18 cellular contexts compared by ENCODE assay signal in genomic region chr17:32784113-32784512, GRCh38.
"Had no signal": no experiment of that assay in that cellular context is flagged by ENCODE, and none has a peak within 500 bp of the region (broad histone marks: within the 10 kb centered on the region; RNA-seq: fewer than 3 reads in every experiment).

No MANE protein-coding gene starts in this region.

- H3K4me1 ChIP-seq: body of pancreas, heart left ventricle, right atrium auricular region had no signal

- DNase-seq: activated CD8-positive, alpha-beta memory T cell treated with anti-CD3 and anti-CD28 coated beads, Interleukin-2, amount 50 U/mL, for 48 hours; activated gamma-delta T cell; effector memory CD4-positive, alpha-beta T cell; heart left ventricle; nucleus accumbens; stimulated activated CD4-positive, alpha-beta T cell treated with anti-CD3 and anti-CD28 coated beads, Interleukin-15, amount 100 ng/mL, for 24 hours; stimulated activated CD4-positive, alpha-beta T cell treated with anti-CD3 and anti-CD28 coated beads, Interleukin-4, amount 100 ng/mL, for 1 hour; tibial artery had no signal

- H3K4me3 Mint-ChIP-seq: activated CD4-positive, alpha-beta T cell treated with anti-CD3 and anti-CD28 coated beads, Interleukin-2, amount 10 ng/mL, durations not matched to agents 7 days and 5 days; activated T-cell treated with anti-CD3 and anti-CD28 coated beads, Interleukin-2, amount 50 U/mL, for 72 hours; central memory CD8-positive, alpha-beta T cell; dendritic cell treated with granulocyte-macrophage colony-stimulating factor and Interleukin-4, amounts not matched to agents 40 ng/mL and 50 ng/mL, for 4 days; nephron; T-helper 2 cell treated with Interferon-gamma antibody and Interleukin-4, amounts not matched to agents 5 μg/mL and 100 μg/mL, for 36 hours had no signal

- H3K27me3 ChIP-seq: body of pancreas, heart left ventricle, right atrium auricular region, tibial artery had no signal

- H3K4me1 Mint-ChIP-seq: activated CD4-positive, alpha-beta T cell treated with anti-CD3 and anti-CD28 coated beads, Interleukin-2, amount 10 ng/mL, durations not matched to agents 7 days and 5 days; central memory CD8-positive, alpha-beta T cell; nephron had no signal

- H3K9me3 Mint-ChIP-seq: activated CD4-positive, alpha-beta T cell treated with anti-CD3 and anti-CD28 coated beads, Interleukin-2, amount 10 ng/mL, durations not matched to agents 7 days and 5 days; activated naive CD4-positive, alpha-beta T cell treated with anti-CD3 and anti-CD28 coated beads, Interleukin-2, amount 50 U/mL, for 72 hours; activated T-cell treated with anti-CD3 and anti-CD28 coated beads, Interleukin-2, amount 50 U/mL, for 72 hours; central memory CD8-positive, alpha-beta T cell; dendritic cell treated with granulocyte-macrophage colony-stimulating factor and Interleukin-4, amounts not matched to agents 40 ng/mL and 50 ng/mL, for 4 days; T-helper 2 cell treated with Interferon-gamma antibody and Interleukin-4, amounts not matched to agents 5 μg/mL and 100 μg/mL, for 36 hours had no signal

- H3K36me3 ChIP-seq: right atrium auricular region had no signal

- H3K27ac ChIP-seq: body of pancreas, heart left ventricle, right atrium auricular region had no signal

- H3K27ac Mint-ChIP-seq: activated CD4-positive, alpha-beta T cell treated with anti-CD3 and anti-CD28 coated beads, Interleukin-2, amount 10 ng/mL, durations not matched to agents 7 days and 5 days; activated naive CD4-positive, alpha-beta T cell treated with anti-CD3 and anti-CD28 coated beads, Interleukin-2, amount 50 U/mL, for 72 hours; activated T-cell treated with anti-CD3 and anti-CD28 coated beads, Interleukin-2, amount 50 U/mL, for 72 hours; dendritic cell treated with granulocyte-macrophage colony-stimulating factor and Interleukin-4, amounts not matched to agents 40 ng/mL and 50 ng/mL, for 4 days; nephron; progenitor cell of endocrine pancreas; T-helper 2 cell treated with Interferon-gamma antibody and Interleukin-4, amounts not matched to agents 5 μg/mL and 100 μg/mL, for 36 hours had no signal

- H3K9me3 ChIP-seq: body of pancreas, right atrium auricular region, tibial artery had no signal

- H3K27me3 Mint-ChIP-seq: central memory CD8-positive, alpha-beta T cell; progenitor cell of endocrine pancreas had no signal

- H3K36me3 Mint-ChIP-seq: activated naive CD4-positive, alpha-beta T cell treated with anti-CD3 and anti-CD28 coated beads, Interleukin-2, amount 50 U/mL, for 72 hours had no signal

- H3K4me3 ChIP-seq: body of pancreas, heart left ventricle, right atrium auricular region, tibial artery had no signal
